ENCODE assay signal across 8 cellular contexts in genomic region chr12:120584343-120585149, GRCh38. TPM values are rescaled to one million over a fixed set of nuclear protein-coding genes. Genes with fewer than 3 reads are reported as not detected.
DNase-seq lines count a peak whose midpoint lies in the region; ATAC-seq and TF ChIP-seq lines count a peak whose summit lies in the region.

No MANE protein-coding gene starts in this region.

- ATAC-seq in RWPE2 (ENCODE audit: low read depth), result peak; percentile 15
- ATAC-seq in heart right ventricle, result peak; percentile 10 to 47 (median 24)
- no peak for ATAC-seq in HG02852 (IDR thresholded peaks at IDR 0.05; ENCODE audit: unreplicated experiment)

- H3K27me3 Mint-ChIP-seq in activated naive CD4-positive, alpha-beta T cell treated with anti-CD3 and anti-CD28 coated beads, Interleukin-2, amount 10 ng/mL, durations not matched to agents 7 days and 5 days, result peaks cover 45% of the 10 kb centered on the region

- peaks cover 11% of the 10 kb centered on the region for H3K36me3 Mint-ChIP-seq in activated naive CD4-positive, alpha-beta T cell treated with anti-CD3 and anti-CD28 coated beads, Interleukin-2, amount 10 ng/mL, durations not matched to agents 7 days and 5 days

- 2 to 3% methylated on average over 53 to 65 of the region's 65 CpGs for WGBS in heart right ventricle, 2 donors

- TF ChIP-seq CTCF in A673 (conservative IDR thresholded peaks at IDR 0.05; ENCODE audit: low read depth, low read length) (peak; percentile 25; the same call in 1 of the 2 replicates), RWPE2 (IDR thresholded peaks at IDR 0.05; ENCODE audit: poor library complexity, severe bottlenecking) (peak; percentile 45), heart right ventricle (IDR thresholded peaks at IDR 0.05) (peak in 8 of 9 donors; percentile 11 to 60 (median 48))

- no peak overlapping the region for H3K27ac Mint-ChIP-seq in activated naive CD4-positive, alpha-beta T cell treated with anti-CD3 and anti-CD28 coated beads, Interleukin-2, amount 10 ng/mL, durations not matched to agents 7 days and 5 days

- no peaks in the 10 kb centered on the region for H3K36me3 ChIP-seq in A673 (ENCODE audit: insufficient read depth, low read length, poor library complexity, severe bottlenecking)
- no peaks in the 10 kb centered on the region for H3K36me3 ChIP-seq in H7 (replicated peaks; ENCODE audit: control insufficient read depth, insufficient read depth, low read length)
- peaks cover 7% of the 10 kb centered on the region for H3K36me3 ChIP-seq in RWPE2 (ENCODE audit: low read depth)
- H3K36me3 ChIP-seq in heart right ventricle, result peaks cover 0 to 9% (median 0%) of the 10 kb centered on the region in 9 donors

- no peak overlapping the region for H3K27ac ChIP-seq in A673 (ENCODE audit: low read depth, low read length, poor library complexity, severe bottlenecking)
- no peak overlapping the region for H3K27ac ChIP-seq in RWPE2 (ENCODE audit: poor library complexity, severe bottlenecking)
- peak overlapping the region in 3 of 10 donors; percentile 6 to 36 (median 20) for H3K27ac ChIP-seq in heart right ventricle

- no peaks in the 10 kb centered on the region for H3K27me3 ChIP-seq in A673 (replicated peaks; ENCODE audit: insufficient read depth, low read depth, low read length, poor library complexity)
- H3K27me3 ChIP-seq in H7 (ENCODE audit: control insufficient read depth, insufficient read depth, low read length), result peaks cover 8% of the 10 kb centered on the region; the same call in 1 of the 2 replicates
- no peaks in the 10 kb centered on the region for H3K27me3 ChIP-seq in RWPE2 (ENCODE audit: insufficient read depth, poor library complexity, severe bottlenecking)
- H3K27me3 ChIP-seq in heart right ventricle, result peaks cover 0 to 22% (median 0%) of the 10 kb centered on the region in 7 donors

- DNase-seq in A673 (ENCODE audit: low spot score) (peak; percentile 52), H7 (peak; percentile 87), RWPE2 (ENCODE audit: low spot score) (no peak), heart right ventricle (peak; percentile 31 to 61), posterior vena cava (ENCODE audit: low spot score) (peak; percentile 85), GOT3 (lab: John Stamatoyannopoulos, UW) (no peak)
- peak; percentile 66 for DNase-seq in activated naive CD4-positive, alpha-beta T cell treated with anti-CD3 and anti-CD28 coated beads, Interleukin-2, amount 10 ng/mL, durations not matched to agents 7 days and 5 days

- H3K4me1 ChIP-seq in A673 (ENCODE audit: insufficient read depth, low read length, poor library complexity, severe bottlenecking) (peaks cover 10% of the 10 kb centered on the region), RWPE2 (ENCODE audit: insufficient read depth, poor library complexity, severe bottlenecking) (no peaks in the 10 kb centered on the region), heart right ventricle (peaks cover 6 to 54% (median 34%) of the 10 kb centered on the region in 9 donors)

- CTCF ChIA-PET in A673 (lab: Charles Lee), result interaction anchor here (0.6 kb wide), 1 partner anchor 319 kb away, joined by 4 read pairs; no protein-coding TSS in a partner anchor
- CTCF ChIA-PET in activated naive CD4-positive, alpha-beta T cell treated with anti-CD3 and anti-CD28 coated beads, Interleukin-2, amount 10 ng/mL, durations not matched to agents 7 days and 5 days (lab: Charles Lee), result interaction anchor here (0.6 to 3.5 kb wide), 7 partner anchors 64 to 388 kb away, joined by 4 to 25 read pairs (median 5); partner anchors contain the start of gene UNC119B

- no peaks in the 10 kb centered on the region for H3K9me3 Mint-ChIP-seq in activated naive CD4-positive, alpha-beta T cell treated with anti-CD3 and anti-CD28 coated beads, Interleukin-2, amount 10 ng/mL, durations not matched to agents 7 days and 5 days

- H3K4me3 Mint-ChIP-seq in activated naive CD4-positive, alpha-beta T cell treated with anti-CD3 and anti-CD28 coated beads, Interleukin-2, amount 10 ng/mL, durations not matched to agents 7 days and 5 days, result peak overlapping the region; percentile 59

- peaks cover 42% of the 10 kb centered on the region for H3K4me1 Mint-ChIP-seq in activated naive CD4-positive, alpha-beta T cell treated with anti-CD3 and anti-CD28 coated beads, Interleukin-2, amount 10 ng/mL, durations not matched to agents 7 days and 5 days

- H3K9me3 ChIP-seq in A673 (ENCODE audit: low read depth, low read length, poor library complexity, severe bottlenecking), result no peaks in the 10 kb centered on the region
- no peaks in the 10 kb centered on the region for H3K9me3 ChIP-seq in RWPE2 (ENCODE audit: severe bottlenecking)
- no peaks in the 10 kb centered on the region for H3K9me3 ChIP-seq in heart right ventricle

- intact Hi-C loops in A673 (cut with micrococcal nuclease; ENCODE audit: unreplicated experiment) (loop anchor here (5.0 kb wide), 2 partner anchors 63 to 528 kb away; no protein-coding TSS in a partner anchor), heart right ventricle (cut with DNase I) (loop anchor here in 9 of 10 donors (1.0 to 10.0 kb wide), 11 partner anchors 58 to 528 kb away; partner anchors contain the start of genes UNC119B (in 3 of the 9), CABP1 (in 1 of the 9) and HNF1A (in 1 of the 9)), posterior vena cava (cut with DNase I) (loop anchor here (5.0 kb wide), 4 partner anchors 63 to 523 kb away; partner anchors contain the start of gene UNC119B (in 2 of the 2))

- H3K4me3 ChIP-seq in A673 (ENCODE audit: low read depth, low read length, poor library complexity, severe bottlenecking) (peak overlapping the region; percentile 44), H7 (ENCODE audit: insufficient read depth, low read depth, low read length) (peak overlapping the region; percentile 49), RWPE2 (ENCODE audit: severe bottlenecking) (peak overlapping the region; percentile 25), heart right ventricle (peak overlapping the region; percentile 25 to 58 (median 49))

- BruUV-seq in A673 (replicated peaks; lab: Mats Ljungman, UMichigan), result no TSS peak

- POLR2A ChIA-PET in A673 (lab: Charles Lee; ENCODE audit: low non-redundant PET), result no interaction called here

RNA-seq across cellular contexts. Expression of gene POP5, which starts 3.3 kb away (rescaled TPM):
- 41.0 and 42.4 TPM in 2 replicates for total RNA-seq in A673 (2021)
- total RNA-seq in H7 (2014; rRNA removed; shearing (Covaris generic)), result 52.6 and 53.8 TPM in 2 replicates
- total RNA-seq in heart right ventricle, result 10 to 100 TPM; 21.1 to 49.9 (median 36.9) TPM
- 10 to 100 TPM; 31.7 to 59.6 TPM for polyA plus RNA-seq in heart right ventricle
- 10 to 100 TPM; 19.6 to 28.9 TPM for total RNA-seq in posterior vena cava

RNA-seq across cellular contexts. Expression of gene RNF10, which starts 50.4 kb away (rescaled TPM):
- 225 and 240 TPM in 2 replicates for total RNA-seq in A673 (2021)
- 118 and 119 TPM in 2 replicates for total RNA-seq in H7 (2014; rRNA removed; shearing (Covaris generic))
- total RNA-seq in heart right ventricle, result 100 to 1,000 TPM; 228 to 359 (median 271) TPM
- polyA plus RNA-seq in heart right ventricle, result 100 to 1,000 TPM; 218 to 778 TPM
- total RNA-seq in posterior vena cava, result 100 to 1,000 TPM; 219 to 226 TPM

RNA-seq across cellular contexts. Expression of gene COQ5, which starts 55.6 kb away (rescaled TPM):
- total RNA-seq in A673 (2021), result 36.5 and 40.4 TPM in 2 replicates
- total RNA-seq in H7 (2014; rRNA removed; shearing (Covaris generic)), result 56.8 and 78.3 TPM in 2 replicates
- 10 to 100 TPM; 32.0 to 56.0 (median 43.6) TPM for total RNA-seq in heart right ventricle
- polyA plus RNA-seq in heart right ventricle, result 10 to 100 TPM; 32.5 to 64.5 TPM
- total RNA-seq in posterior vena cava, result 10 to 100 TPM; 15.7 to 21.5 TPM

RNA-seq across cellular contexts. Expression of gene CABP1, which starts 55.9 kb away (rescaled TPM):
- total RNA-seq in A673 (2021), result 1.2 and 1.6 TPM in 2 replicates
- 4.4 and 6.0 TPM in 2 replicates for total RNA-seq in H7 (2014; rRNA removed; shearing (Covaris generic))
- total RNA-seq in heart right ventricle, result 1 to 10 TPM; 1.3 to 8.7 (median 3.0) TPM
- polyA plus RNA-seq in heart right ventricle, result 10 to 100 TPM in 1 of 2 donors, 1 to 10 TPM in 1; 3.3 to 12.0 TPM
- 1 to 10 TPM; 3.3 to 5.5 TPM for total RNA-seq in posterior vena cava

Comparison
In these comparisons a context has a peak if more than half of its experiments do, and no peak if none do; other contexts are left out.
1. DNase-seq: peak in A673 (single experiment), H7 (single experiment), activated naive CD4-positive, alpha-beta T cell treated with anti-CD3 and anti-CD28 coated beads, Interleukin-2, amount 10 ng/mL, durations not matched to agents 7 days and 5 days (single experiment), heart right ventricle (2 of 2) and posterior vena cava (single experiment); none in RWPE2 (single experiment) and GOT3 (single experiment).
2. Peak in every context shown above with its lines, with median percentiles within 50 percentile points of each other: H3K4me3 ChIP-seq and CTCF ChIP-seq.